Comparison of ENCODE assay signal across 8 cellular contexts in the genomic region with DNA sequence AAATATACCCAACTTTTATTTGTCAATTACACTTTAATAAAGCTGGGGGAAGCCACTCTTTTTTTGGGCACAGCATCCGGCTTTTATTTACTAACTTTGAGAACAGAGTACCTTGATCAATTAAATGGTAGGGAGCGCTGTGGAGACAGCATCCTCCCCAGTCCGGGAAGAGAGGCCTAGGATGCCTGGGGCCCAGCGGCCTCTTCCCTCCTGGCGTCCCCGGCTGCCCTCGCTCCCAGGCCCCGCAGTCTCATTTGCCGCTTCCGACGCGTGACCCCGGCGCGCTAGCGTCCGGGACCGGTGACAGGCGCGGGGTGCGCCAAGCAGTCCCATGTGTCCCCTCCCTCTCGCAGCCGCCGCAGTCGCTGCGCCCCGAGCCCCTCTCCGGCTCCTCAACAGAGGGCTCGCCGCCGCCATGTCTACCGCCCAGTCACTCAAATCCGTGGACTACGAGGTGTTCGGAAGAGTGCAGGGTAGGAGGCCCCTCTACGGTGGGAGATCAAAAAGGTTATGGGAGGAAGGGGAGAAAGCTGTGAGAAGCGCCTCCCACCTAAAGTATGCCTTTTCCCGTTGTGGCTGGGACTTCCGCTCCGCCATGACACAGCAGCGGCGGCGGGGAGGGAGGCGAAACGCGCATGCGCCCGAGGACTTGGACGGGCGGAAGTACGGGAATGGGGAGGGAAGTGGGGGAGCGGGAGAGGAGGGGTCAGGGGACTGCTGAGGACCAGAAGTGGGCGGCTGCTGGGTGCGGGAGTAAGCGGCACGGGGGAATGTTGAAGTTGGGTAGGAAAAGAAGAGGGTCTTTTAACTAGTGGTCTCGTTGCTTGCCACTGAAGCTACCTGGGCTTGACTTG. TPM values are rescaled to one million over a fixed set of nuclear protein-coding genes. Genes with fewer than 3 reads are reported as not detected.
DNase-seq lines count a peak whose midpoint lies in the region; ATAC-seq and TF ChIP-seq lines count a peak whose summit lies in the region.

ACYP2 (plus strand) TSS at position 332 of the 854 bp plus-strand sequence.

- H3K4me1 ChIP-seq in liver (ENCODE audit: control insufficient read depth in 4 of 4, insufficient read depth in 4 of 4, low read length in 3 of 4): peaks cover 0 to 9% (median 3%) of the 10 kb centered on the region in 4 donors

- peak within 1 kb of the TSS; percentile 99 for H3K27ac Mint-ChIP-seq in CD4-positive, alpha-beta T cell

- peak; percentile 78 for ATAC-seq in CD4-positive, alpha-beta T cell (ENCODE audit: poor library complexity)
- ATAC-seq in GM19438 (IDR thresholded peaks at IDR 0.05; ENCODE audit: low read depth, unreplicated experiment): peak; percentile 94
- ATAC-seq in HG03571 (IDR thresholded peaks at IDR 0.05; ENCODE audit: unreplicated experiment): peak; percentile 90

- WGBS in liver: under 1% methylated on average over 57 of the region's 57 CpGs

- POLR2A ChIA-PET in CD4-positive, alpha-beta T cell (lab: Charles Lee): interaction anchor here (0.6 to 2.3 kb wide), 12 partner anchors 8 to 1404 kb away, joined by 3 to 36 read pairs (median 4); partner anchors contain the start of genes ASB3, CFAP36, CHAC2 and CLHC1

- CTCF ChIA-PET in CD4-positive, alpha-beta T cell (lab: Charles Lee): interaction anchor here (1.2 to 1.8 kb wide), 2 partner anchors 9 to 608 kb away, joined by 3 to 8 read pairs; partner anchors contain the start of gene EML6

- peaks cover 39% of the 10 kb centered on the region for H3K36me3 Mint-ChIP-seq in CD4-positive, alpha-beta T cell (ENCODE audit: low read depth)

- H3K4me3 ChIP-seq in liver (ENCODE audit: low read depth in 1 of 3, low read length in 3 of 3): peak within 1 kb of the TSS; percentile 69 to 95 (median 80)

- H3K4me1 Mint-ChIP-seq in CD4-positive, alpha-beta T cell (ENCODE audit: low read depth): peaks cover 16% of the 10 kb centered on the region

- no peaks in the 10 kb centered on the region for H3K9me3 ChIP-seq in CD4-positive, alpha-beta T cell (ENCODE audit: control insufficient read depth, low read length)
- peaks cover 0 to 5% (median 2%) of the 10 kb centered on the region in 4 donors for H3K9me3 ChIP-seq in liver (ENCODE audit: control insufficient read depth in 4 of 4, low read length in 3 of 4)

- intact Hi-C loops in CD4-positive, alpha-beta T cell (cut with DNase I, micrococcal nuclease): loop anchor here (1.0 to 10.0 kb wide), 9 partner anchors 145 to 1501 kb away; partner anchors contain the start of genes EML6 (in 2 of the 2), CCDC88A (in 1 of the 2), CHAC2 (in 1 of the 2) and PPP4R3B (in 1 of the 2)

- H3K4me3 Mint-ChIP-seq in CD4-positive, alpha-beta T cell: peak within 1 kb of the TSS; percentile 92

- no peaks in the 10 kb centered on the region for H3K9me3 Mint-ChIP-seq in CD4-positive, alpha-beta T cell

- no peaks in the 10 kb centered on the region for H3K27me3 Mint-ChIP-seq in CD4-positive, alpha-beta T cell

- H3K27me3 ChIP-seq in CD4-positive, alpha-beta T cell (ENCODE audit: control insufficient read depth, insufficient read depth, low read length): no peaks in the 10 kb centered on the region
- no peaks in the 10 kb centered on the region for H3K27me3 ChIP-seq in liver (ENCODE audit: control insufficient read depth in 4 of 4, insufficient read depth in 4 of 4, low read length in 3 of 4)

- H3K9ac ChIP-seq in liver (ENCODE audit: low read depth in 1 of 2, low read length in 2 of 2): peak within 1 kb of the TSS; percentile 78 to 94

- TF ChIP-seq CTCF in CD4-positive, alpha-beta T cell (IDR thresholded peaks at IDR 0.05): peak; percentile 17
- TF ChIP-seq CTCF in liver (IDR thresholded peaks at IDR 0.05; ENCODE audit: low read depth, low read length, missing input control): no peak

- peaks cover 0 to 12% (median 1%) of the 10 kb centered on the region in 4 donors for H3K36me3 ChIP-seq in liver (ENCODE audit: control insufficient read depth in 4 of 4, insufficient read depth in 3 of 4, low read depth in 1 of 4, low read length in 3 of 4)

- H3K27ac ChIP-seq in CD4-positive, alpha-beta T cell (ENCODE audit: low read depth, low read length): peak within 1 kb of the TSS; percentile 96
- H3K27ac ChIP-seq in liver (ENCODE audit: low read depth in 1 of 2, low read length in 2 of 2): peak within 1 kb of the TSS; percentile 99 to 100

- peak; percentile 79 to 91 (median 88) for DNase-seq in CD4-positive, alpha-beta T cell
- DNase-seq in NCI-H774 (lab: John Stamatoyannopoulos, UW) (peak; percentile 93), dermis blood vessel endothelial cell (peak; percentile 98)
- DNase-seq in activated CD4-positive, alpha-beta T cell treated with anti-CD3 and anti-CD28 coated beads, Interleukin-2, amount 50 U/mL, for 24 hours (ENCODE audit: low read depth in 1 of 2, low spot score in 1 of 2): peak; percentile 87 to 91
- peak; percentile 90 for DNase-seq in stimulated activated CD4-positive, alpha-beta T cell treated with anti-CD3 and anti-CD28 coated beads, Interleukin-4, amount 100 ng/mL, for 1 hour

- peak; percentile 51 to 54 for TF ChIP-seq RAD21 in liver (IDR thresholded peaks at IDR 0.05)

TF ChIP-seq in liver, 16 proteins besides CTCF, POLR2A, EP300 and RAD21:
- TF ChIP-seq JUND (IDR thresholded peaks at IDR 0.05) (peak in 1 of 2 donors; percentile 23), HNF4G (IDR thresholded peaks at IDR 0.05) (no peak), GABPA (IDR thresholded peaks at IDR 0.05 in 1 of 2, conservative IDR thresholded peaks at IDR 0.05 in 1 of 2) (peak; percentile 65 to 91), YY1 (IDR thresholded peaks at IDR 0.05) (peak; percentile 98), TAF1 (conservative IDR thresholded peaks at IDR 0.05) (peak; percentile 91), NR2F2 (IDR thresholded peaks at IDR 0.05) (peak; percentile 74), FOXA2 (IDR thresholded peaks at IDR 0.05) (no peak), FOXA1 (IDR thresholded peaks at IDR 0.05) (no peak), ZBTB33 (IDR thresholded peaks at IDR 0.05) (no peak), EGR1 (IDR thresholded peaks at IDR 0.05; ENCODE audit: low read depth in 2 of 2) (peak; percentile 35 to 59), SP1 (IDR thresholded peaks at IDR 0.05) (peak; percentile 64), RXRA (IDR thresholded peaks at IDR 0.05) (peak; percentile 52 to 59), HNF4A (conservative IDR thresholded peaks at IDR 0.05) (no peak)
- TF ChIP-seq, protein P1, sequence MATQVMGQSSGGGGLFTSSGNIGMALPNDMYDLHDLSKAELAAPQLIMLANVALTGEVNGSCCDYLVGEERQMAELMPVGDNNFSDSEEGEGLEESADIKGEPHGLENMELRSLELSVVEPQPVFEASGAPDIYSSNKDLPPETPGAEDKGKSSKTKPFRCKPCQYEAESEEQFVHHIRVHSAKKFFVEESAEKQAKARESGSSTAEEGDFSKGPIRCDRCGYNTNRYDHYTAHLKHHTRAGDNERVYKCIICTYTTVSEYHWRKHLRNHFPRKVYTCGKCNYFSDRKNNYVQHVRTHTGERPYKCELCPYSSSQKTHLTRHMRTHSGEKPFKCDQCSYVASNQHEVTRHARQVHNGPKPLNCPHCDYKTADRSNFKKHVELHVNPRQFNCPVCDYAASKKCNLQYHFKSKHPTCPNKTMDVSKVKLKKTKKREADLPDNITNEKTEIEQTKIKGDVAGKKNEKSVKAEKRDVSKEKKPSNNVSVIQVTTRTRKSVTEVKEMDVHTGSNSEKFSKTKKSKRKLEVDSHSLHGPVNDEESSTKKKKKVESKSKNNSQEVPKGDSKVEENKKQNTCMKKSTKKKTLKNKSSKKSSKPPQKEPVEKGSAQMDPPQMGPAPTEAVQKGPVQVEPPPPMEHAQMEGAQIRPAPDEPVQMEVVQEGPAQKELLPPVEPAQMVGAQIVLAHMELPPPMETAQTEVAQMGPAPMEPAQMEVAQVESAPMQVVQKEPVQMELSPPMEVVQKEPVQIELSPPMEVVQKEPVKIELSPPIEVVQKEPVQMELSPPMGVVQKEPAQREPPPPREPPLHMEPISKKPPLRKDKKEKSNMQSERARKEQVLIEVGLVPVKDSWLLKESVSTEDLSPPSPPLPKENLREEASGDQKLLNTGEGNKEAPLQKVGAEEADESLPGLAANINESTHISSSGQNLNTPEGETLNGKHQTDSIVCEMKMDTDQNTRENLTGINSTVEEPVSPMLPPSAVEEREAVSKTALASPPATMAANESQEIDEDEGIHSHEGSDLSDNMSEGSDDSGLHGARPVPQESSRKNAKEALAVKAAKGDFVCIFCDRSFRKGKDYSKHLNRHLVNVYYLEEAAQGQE (IDR thresholded peaks at IDR 0.05): peak; percentile 95
- TF ChIP-seq, protein P2, sequence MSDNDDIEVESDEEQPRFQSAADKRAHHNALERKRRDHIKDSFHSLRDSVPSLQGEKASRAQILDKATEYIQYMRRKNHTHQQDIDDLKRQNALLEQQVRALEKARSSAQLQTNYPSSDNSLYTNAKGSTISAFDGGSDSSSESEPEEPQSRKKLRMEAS (IDR thresholded peaks at IDR 0.05): no peak
- TF ChIP-seq, protein P3, sequence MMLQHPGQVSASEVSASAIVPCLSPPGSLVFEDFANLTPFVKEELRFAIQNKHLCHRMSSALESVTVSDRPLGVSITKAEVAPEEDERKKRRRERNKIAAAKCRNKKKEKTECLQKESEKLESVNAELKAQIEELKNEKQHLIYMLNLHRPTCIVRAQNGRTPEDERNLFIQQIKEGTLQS (IDR thresholded peaks at IDR 0.05): peak; percentile 29
TF ChIP-seq in liver: peak in this region for 10.

RNA-seq across cellular contexts. Expression of gene ACYP2, which starts in this region (rescaled TPM):
- total RNA-seq in CD4-positive, alpha-beta T cell: 10 to 100 TPM in 1 of 2 experiments, 1 to 10 TPM in 1; 9.3 to 10.9 TPM
- total RNA-seq in dermis blood vessel endothelial cell (8.2 and 9.4 TPM in 2 replicates), liver (10 to 100 TPM; 13.1 to 14.4 TPM)
- 10 to 100 TPM; 16.4 to 44.3 TPM for polyA plus RNA-seq in liver

Comparison
In these comparisons a context has a peak if more than half of its experiments do, and no peak if none do; other contexts are left out.
1. Peak in every context shown above with its lines: DNase-seq, ATAC-seq, H3K4me3 ChIP-seq and H3K27ac ChIP-seq.